Comparison of ENCODE assay signal across 11 cellular contexts in the genomic region with DNA sequence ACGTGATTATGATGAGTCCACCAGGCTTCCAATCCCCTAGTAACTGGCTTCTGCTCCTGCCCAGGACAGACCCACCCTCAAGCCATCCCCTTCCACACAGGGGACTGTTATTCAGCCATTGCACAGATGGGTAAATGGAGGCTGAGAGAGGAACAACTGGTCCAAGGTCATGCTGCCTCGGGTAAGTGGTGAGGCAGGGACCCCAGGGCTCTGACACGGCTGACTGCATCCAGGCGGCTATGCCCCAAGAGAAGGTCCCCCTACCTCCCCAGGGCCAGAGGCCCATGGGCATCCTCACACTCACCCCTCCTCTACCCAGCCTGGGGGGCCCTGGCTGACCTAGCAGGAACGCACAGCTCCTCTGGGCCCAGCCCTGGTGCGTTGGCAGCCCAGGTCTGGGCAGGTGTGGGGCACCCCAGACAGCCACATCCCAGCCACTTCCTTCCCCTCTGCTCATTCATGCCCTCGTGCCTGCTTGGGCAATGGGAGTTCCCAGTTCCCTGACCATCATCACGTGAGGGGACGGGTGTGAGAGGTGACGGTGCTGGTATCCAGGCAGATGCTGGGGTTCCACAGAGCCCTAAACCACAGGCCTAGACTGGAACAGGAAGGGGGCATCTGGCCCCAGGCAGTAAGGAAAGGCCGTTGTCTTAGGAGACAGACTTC. TPM values are rescaled to one million over a fixed set of nuclear protein-coding genes. Genes with fewer than 3 reads are reported as not detected.
DNase-seq lines count a peak whose midpoint lies in the region; ATAC-seq, FAIRE-seq and TF ChIP-seq lines count a peak whose summit lies in the region.
"Had no signal": no experiment of that assay in that cellular context is flagged by ENCODE, and none has a peak within 500 bp of the region (broad histone marks: within the 10 kb centered on the region; RNA-seq: fewer than 3 reads in every experiment).

No MANE protein-coding gene starts in this region.

- peak overlapping the region; percentile 68 for H3K27ac Mint-ChIP-seq in T-helper 1 cell treated with Interleukin-12 subunit alpha and Interleukin-12 subunit beta and Interleukin-4 antibody, amounts not matched to agents 30 μg/mL and 1 μg/mL, for 36 hours
- H3K27ac Mint-ChIP-seq in glutamatergic neuron (ENCODE audit: unreplicated experiment), result peak overlapping the region; percentile 59

- no peaks in the 10 kb centered on the region for H3K27me3 Mint-ChIP-seq in T-helper 1 cell treated with Interleukin-12 subunit alpha and Interleukin-12 subunit beta and Interleukin-4 antibody, amounts not matched to agents 30 μg/mL and 1 μg/mL, for 36 hours (ENCODE audit: low read depth)
- H3K27me3 Mint-ChIP-seq in glutamatergic neuron (ENCODE audit: unreplicated experiment), result peaks cover 35% of the 10 kb centered on the region
- H3K27me3 Mint-ChIP-seq: type B pancreatic cell had no signal

- DNase-seq in GM12892 (ENCODE audit: insufficient read length), result no peak
- DNase-seq in glutamatergic neuron, result no peak
- peak; percentile 34 for DNase-seq in renal cortical epithelial cell (ENCODE audit: low read depth)
- DNase-seq in OCI-M2 (lab: John Stamatoyannopoulos, UW; ENCODE audit: unreplicated experiment), result no peak
- DNase-seq: cortex of kidney had no signal

- no peak for TF ChIP-seq POLR2A in GM12892 (IDR thresholded peaks at IDR 0.05; ENCODE audit: low read depth, low read length)

- peaks cover 31% of the 10 kb centered on the region for H3K4me1 Mint-ChIP-seq in T-helper 1 cell treated with Interleukin-12 subunit alpha and Interleukin-12 subunit beta and Interleukin-4 antibody, amounts not matched to agents 30 μg/mL and 1 μg/mL, for 36 hours (ENCODE audit: low read depth)
- peaks cover 24% of the 10 kb centered on the region for H3K4me1 Mint-ChIP-seq in glutamatergic neuron (ENCODE audit: low read depth, unreplicated experiment)

- ATAC-seq in HG03432 (IDR thresholded peaks at IDR 0.05; ENCODE audit: unreplicated experiment) (no peak), GM19328 (IDR thresholded peaks at IDR 0.05; ENCODE audit: unreplicated experiment) (no peak), HG02885 (IDR thresholded peaks at IDR 0.05; ENCODE audit: poor library complexity, unreplicated experiment) (no peak)

- no peak for TF ChIP-seq CTCF in glutamatergic neuron (IDR thresholded peaks at IDR 0.05; ENCODE audit: partially characterized antibody, unreplicated experiment)

- no peaks in the 10 kb centered on the region for H3K9me3 Mint-ChIP-seq in T-helper 1 cell treated with Interleukin-12 subunit alpha and Interleukin-12 subunit beta and Interleukin-4 antibody, amounts not matched to agents 30 μg/mL and 1 μg/mL, for 36 hours
- H3K9me3 Mint-ChIP-seq in glutamatergic neuron (ENCODE audit: unreplicated experiment), result peaks cover 26% of the 10 kb centered on the region
- H3K9me3 Mint-ChIP-seq: nephron, type B pancreatic cell had no signal

- peaks cover 14% of the 10 kb centered on the region for H3K36me3 Mint-ChIP-seq in T-helper 1 cell treated with Interleukin-12 subunit alpha and Interleukin-12 subunit beta and Interleukin-4 antibody, amounts not matched to agents 30 μg/mL and 1 μg/mL, for 36 hours (ENCODE audit: low read depth)
- no peaks in the 10 kb centered on the region for H3K36me3 Mint-ChIP-seq in glutamatergic neuron (ENCODE audit: unreplicated experiment)

- FAIRE-seq in GM12892 (lab: Jason Lieb, UNC), result peak; percentile 76

- no peak overlapping the region for H3K4me3 Mint-ChIP-seq in T-helper 1 cell treated with Interleukin-12 subunit alpha and Interleukin-12 subunit beta and Interleukin-4 antibody, amounts not matched to agents 30 μg/mL and 1 μg/mL, for 36 hours
- H3K4me3 Mint-ChIP-seq in glutamatergic neuron (ENCODE audit: unreplicated experiment), result no peak overlapping the region
- H3K4me3 Mint-ChIP-seq: nephron, type B pancreatic cell had no signal

RNA-seq across cellular contexts. Expression of gene RALGDS, which starts 8.5 kb away (rescaled TPM):
- 24.6 TPM for polyA plus RNA-seq in GM12892 (2012; ENCODE audit: missing spikeins)
- total RNA-seq in glutamatergic neuron (ENCODE audit: unreplicated experiment), result 449 TPM
- 16.0 and 35.4 TPM in 2 replicates for total RNA-seq in renal cortical epithelial cell

RNA-seq across cellular contexts. Expression of gene CEL, which starts 50.7 kb away (rescaled TPM):
- polyA plus RNA-seq in GM12892 (2012; ENCODE audit: missing spikeins), result 0.17 TPM
- total RNA-seq in glutamatergic neuron (ENCODE audit: unreplicated experiment) (3.8 TPM), renal cortical epithelial cell (0.60 TPM in 1 of 2 replicates, not detected in the other)

RNA-seq across cellular contexts. Expression of gene GBGT1, which starts 51.2 kb away (rescaled TPM):
- 3.5 TPM for polyA plus RNA-seq in GM12892 (2012; ENCODE audit: missing spikeins)
- total RNA-seq in glutamatergic neuron (ENCODE audit: unreplicated experiment) (1.3 TPM), renal cortical epithelial cell (3.1 and 5.1 TPM in 2 replicates)

Comparison
In these comparisons a context has a peak if more than half of its experiments do, and no peak if none do; other contexts are left out.
1. RNA of gene RALGDS, which starts 8.5 kb away (total RNA-seq): 449 TPM in glutamatergic neuron (single experiment); 16.0 to 35.4 TPM in renal cortical epithelial cell; every median in the first group is over 10 times any median in the second.